Comparison of ENCODE assay signal across 8 cellular contexts in the genomic region with DNA sequence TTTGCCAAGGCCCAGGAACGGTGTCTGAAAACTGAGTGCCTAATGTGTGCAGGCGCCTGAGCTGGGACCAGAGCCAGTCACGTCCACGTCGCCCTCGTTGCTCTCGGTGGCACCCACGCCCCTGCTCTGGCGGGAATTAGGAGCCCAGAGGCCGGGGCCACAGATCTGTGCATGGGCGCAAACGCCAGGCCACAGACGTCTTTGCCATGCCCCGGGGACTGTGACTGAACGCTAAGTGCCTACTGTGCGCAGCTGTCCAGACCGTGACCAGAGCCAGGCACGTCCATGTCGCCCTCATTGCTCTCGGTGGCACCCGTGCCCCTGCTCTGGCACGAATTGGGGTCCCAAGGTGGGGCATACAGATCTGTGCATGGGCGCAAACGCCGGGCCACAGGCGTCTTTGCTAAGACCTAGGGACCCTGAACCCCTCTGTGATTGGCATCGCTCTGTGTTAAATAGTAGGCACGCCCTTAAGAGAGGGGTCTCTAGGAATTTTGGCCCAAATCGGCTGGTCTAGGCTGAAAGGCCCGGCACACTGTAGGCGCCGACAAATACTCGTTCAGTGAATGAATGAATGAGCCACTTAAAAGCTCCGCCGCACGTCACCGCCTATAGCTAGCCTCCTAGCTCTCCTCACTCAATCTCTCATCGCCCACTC. TPM values are rescaled to one million over a fixed set of nuclear protein-coding genes. Genes with fewer than 3 reads are reported as not detected.
A peak's percentile ranks its signal among the peaks of the same experiment; 100 is the strongest.
DNase-seq lines count a peak whose midpoint lies in the region; ATAC-seq and TF ChIP-seq lines count a peak whose summit lies in the region.

No MANE protein-coding gene starts in this region.

- H3K4me3 ChIP-seq in GM12865 (ENCODE audit: low read depth, low read length) (peak overlapping the region; percentile 70), fibroblast of pulmonary artery (replicated peaks; ENCODE audit: low read depth, low read length) (peak overlapping the region; percentile 73)

- TF ChIP-seq CTCF in GM12865 (IDR thresholded peaks at IDR 0.05; ENCODE audit: insufficient read depth, low read depth, low read length, missing control alignments) = no peak
- TF ChIP-seq CTCF in fibroblast of pulmonary artery (IDR thresholded peaks at IDR 0.05; ENCODE audit: low read length, missing control alignments) = no peak
- no peak for TF ChIP-seq CTCF in GM10248 (IDR thresholded peaks at IDR 0.05; ENCODE audit: control extremely low read depth, extremely low read depth, low read depth, missing control alignments)

- peaks cover 2% of the 10 kb centered on the region for H3K36me3 Mint-ChIP-seq in T-helper 17 cell (ENCODE audit: low read depth)

- peak overlapping the region; percentile 97 for H3K4me3 Mint-ChIP-seq in T-helper 17 cell

- peaks cover 14% of the 10 kb centered on the region for H3K4me1 Mint-ChIP-seq in T-helper 17 cell

- intact Hi-C loops in sciatic nerve (cut with DNase I) = no loop called here

- peak overlapping the region; percentile 92 for H3K27ac Mint-ChIP-seq in T-helper 17 cell

- POLR2A ChIA-PET in GM10248 (lab: Yijun Ruan, JAX) = interaction anchor here (0.6 to 1.2 kb wide), 4 partner anchors 10 to 222 kb away, joined by 3 to 7 read pairs (median 4); a partner anchor contains a TSS

- CTCF ChIA-PET in GM10248 (lab: Yijun Ruan, JAX) = interaction anchor here (1.0 to 8.7 kb wide), 5 partner anchors 8 to 141 kb away, joined by 3 to 60 read pairs (median 3); a partner anchor contains a TSS

- H3K9me3 ChIP-seq in T-helper 17 cell (ENCODE audit: control insufficient read depth, low read length, poor library complexity, severe bottlenecking) = no peaks in the 10 kb centered on the region

- ATAC-seq in T-helper 17 cell (peak; percentile 40), sciatic nerve (peak; percentile 0), HG03432 (IDR thresholded peaks at IDR 0.05; ENCODE audit: unreplicated experiment) (no peak), GM18873 (IDR thresholded peaks at IDR 0.05; ENCODE audit: low FRiP score, unreplicated experiment) (no peak)

- H3K27me3 Mint-ChIP-seq in T-helper 17 cell = no peaks in the 10 kb centered on the region

- no peak for DNase-seq in GM12865 (ENCODE audit: low read depth)
- DNase-seq in T-helper 17 cell = no peak
- no peak for DNase-seq in fibroblast of pulmonary artery (ENCODE audit: low read depth)
- DNase-seq in sciatic nerve (ENCODE audit: low spot score) = peak; percentile 77
- no peak for DNase-seq in GM10248 (ENCODE audit: extremely low spot score)
- DNase-seq in LoVo (ENCODE audit: low spot score) = no peak

RNA-seq across cellular contexts. Expression of a gene that starts 0.8 kb away (rescaled TPM):
- 10 to 100 TPM; 25.8 to 26.6 TPM for total RNA-seq in T-helper 17 cell
- 30.8 TPM for total RNA-seq in sciatic nerve

RNA-seq across cellular contexts. Expression of a gene that starts 9.1 kb away (rescaled TPM):
- total RNA-seq in T-helper 17 cell (10 to 100 TPM; 69.3 to 74.7 TPM), sciatic nerve (75.3 TPM)

RNA-seq across cellular contexts. Expression of a gene that starts 59.4 kb away (rescaled TPM):
- total RNA-seq in T-helper 17 cell (under 1 TPM; 0.08 to 0.20 TPM), sciatic nerve (0.22 TPM)

Comparison
In these comparisons a context has a peak if more than half of its experiments do, and no peak if none do; other contexts are left out.
1. ATAC-seq: peak in T-helper 17 cell (single experiment) and sciatic nerve (single experiment); none in HG03432 (single experiment) and GM18873 (single experiment).